In genomic region chr14:64937821-64938193, GRCh38 we compare ENCODE assay signal across 2 cellular contexts.
TF ChIP-seq lines count a peak whose summit lies in the region.

No MANE protein-coding gene starts in this region.

TF ChIP-seq in Ishikawa, 13 proteins besides CTCF, POLR2A, EP300 and RAD21:
- TF ChIP-seq CREB1 (IDR thresholded peaks at IDR 0.05; ENCODE audit: low read depth): no peak
- no peak for TF ChIP-seq USF1 (IDR thresholded peaks at IDR 0.05)
- TF ChIP-seq EGR1 (IDR thresholded peaks at IDR 0.05): no peak
- no peak for TF ChIP-seq TEAD4 (IDR thresholded peaks at IDR 0.05)

TF ChIP-seq in K562, 482 proteins besides CTCF, POLR2A, EP300 and RAD21:
- TF ChIP-seq PTBP1 (IDR thresholded peaks at IDR 0.05; ENCODE audit: low read depth, low read length) (no peak), SAFB (IDR thresholded peaks at IDR 0.05; ENCODE audit: borderline replicate concordance, low read depth, low read length) (no peak), NFIX (CRISPR knock-in tag; IDR thresholded peaks at IDR 0.05; ENCODE audit: low read depth) (no peak)
